ENCODE assay signal across 8 cellular contexts in the genomic region with DNA sequence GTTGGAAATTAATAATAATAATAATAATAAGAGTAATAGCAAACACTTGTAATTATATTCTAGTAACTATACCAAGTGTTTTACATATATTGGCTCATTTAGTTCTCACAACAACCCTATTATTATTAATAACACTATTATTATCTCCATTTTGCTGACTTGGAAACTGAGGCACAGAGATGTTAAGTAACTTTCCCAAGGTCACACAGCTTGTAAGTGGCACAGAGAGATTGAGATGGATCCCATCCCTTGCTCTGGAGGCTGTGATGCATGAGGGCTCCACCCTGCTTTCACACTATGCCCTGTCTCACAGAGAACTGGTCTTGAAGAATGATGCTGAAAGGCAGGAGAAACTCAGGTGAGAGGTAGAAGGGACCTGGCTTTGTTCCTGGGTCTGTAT. TPM values are rescaled to one million over a fixed set of nuclear protein-coding genes. Genes with fewer than 3 reads are reported as not detected.
"Had no signal": no experiment of that assay in that cellular context is flagged by ENCODE, and none has a peak within 500 bp of the region (broad histone marks: within the 10 kb centered on the region; RNA-seq: fewer than 3 reads in every experiment).

No MANE protein-coding gene starts in this region.

- DNase-seq: H9, HCEC 1CT, IMR-90, KBM-7 had no signal

- ATAC-seq: GM23338 had no signal

- H3K4me2 ChIP-seq: GM23338 had no signal

- H2AFZ ChIP-seq: GM23338 had no signal

- H3K27ac ChIP-seq: HL-60 had no signal

- H3K4me3 ChIP-seq: GM23338 had no signal

RNA-seq across cellular contexts. Expression of gene TRIM42, which starts 31.9 kb away (rescaled TPM):
- total RNA-seq: GM23338, H1, H9, HT1080, IMR-90 had no signal
- polyA plus RNA-seq: GM23338, H1, IMR-90 had no signal
